In genomic region chr9:85599540-85600140, GRCh38 we compare ENCODE assay signal across 25 cellular contexts.
A peak's percentile ranks its signal among the peaks of the same experiment; 100 is the strongest.
DNase-seq lines count a peak whose midpoint lies in the region; ATAC-seq lines count a peak whose summit lies in the region.
"Had no signal": no experiment of that assay in that cellular context is flagged by ENCODE, and none has a peak within 500 bp of the region (broad histone marks: within the 10 kb centered on the region; RNA-seq: fewer than 3 reads in every experiment).

No MANE protein-coding gene starts in this region.

- H3K4me1 Mint-ChIP-seq in activated T-cell treated with anti-CD3 and anti-CD28 coated beads, Interleukin-2, amount 50 U/mL, for 72 hours (ENCODE audit: low read depth) = peaks cover 12% of the 10 kb centered on the region
- H3K4me1 Mint-ChIP-seq: memory B cell had no signal

- H3K27ac Mint-ChIP-seq in activated T-cell treated with anti-CD3 and anti-CD28 coated beads, Interleukin-2, amount 50 U/mL, for 72 hours = peak overlapping the region; percentile 22
- H3K27ac Mint-ChIP-seq: CD8-positive, alpha-beta T cell; memory B cell had no signal

- H3K36me3 Mint-ChIP-seq in activated T-cell treated with anti-CD3 and anti-CD28 coated beads, Interleukin-2, amount 50 U/mL, for 72 hours (ENCODE audit: insufficient read depth in 2 of 2) = peaks cover 0 to 3% of the 10 kb centered on the region in 2 donors

- no peaks in the 10 kb centered on the region for H3K27me3 Mint-ChIP-seq in activated T-cell treated with anti-CD3 and anti-CD28 coated beads, Interleukin-2, amount 50 U/mL, for 72 hours (ENCODE audit: low read depth)
- H3K27me3 Mint-ChIP-seq: activated CD8-positive, alpha-beta T cell treated with anti-CD3 and anti-CD28 coated beads for 36 hours; activated naive CD8-positive, alpha-beta T cell treated with anti-CD3 and anti-CD28 coated beads, Interleukin-2, amount 10 ng/mL, durations not matched to agents 7 days and 5 days; brain; memory B cell had no signal

- no peaks in the 10 kb centered on the region for H3K27me3 ChIP-seq in adipocyte (replicated peaks; ENCODE audit: control insufficient read depth, insufficient read depth, low read length)
- H3K27me3 ChIP-seq: gastrocnemius medialis, MG63 had no signal

- H3K9me3 ChIP-seq in adipocyte (ENCODE audit: control insufficient read depth, low read length) = peaks cover 6% of the 10 kb centered on the region
- H3K9me3 ChIP-seq: gastrocnemius medialis, MG63, psoas muscle, thoracic aorta had no signal

- no peaks in the 10 kb centered on the region for H3K9me3 Mint-ChIP-seq in activated T-cell treated with anti-CD3 and anti-CD28 coated beads, Interleukin-2, amount 50 U/mL, for 72 hours
- H3K9me3 Mint-ChIP-seq: activated CD8-positive, alpha-beta T cell treated with anti-CD3 and anti-CD28 coated beads for 36 hours; CD8-positive, alpha-beta T cell; memory B cell had no signal

- H3K4me1 ChIP-seq in adipocyte (ENCODE audit: control insufficient read depth, insufficient read depth, low read length) = peaks cover 5% of the 10 kb centered on the region

- H3K36me3 ChIP-seq in adipocyte (ENCODE audit: control insufficient read depth, insufficient read depth, low read length, severe bottlenecking) = no peaks in the 10 kb centered on the region
- H3K36me3 ChIP-seq: gastrocnemius medialis, MG63, thoracic aorta had no signal

- H3K4me3 ChIP-seq in adipocyte (ENCODE audit: low read length) = no peak overlapping the region
- H3K4me3 ChIP-seq: gastrocnemius medialis, MG63, psoas muscle, thoracic aorta had no signal

- no peak overlapping the region for H3K4me3 Mint-ChIP-seq in activated T-cell treated with anti-CD3 and anti-CD28 coated beads, Interleukin-2, amount 50 U/mL, for 72 hours
- H3K4me3 Mint-ChIP-seq: activated CD8-positive, alpha-beta T cell treated with anti-CD3 and anti-CD28 coated beads for 36 hours; activated naive CD8-positive, alpha-beta T cell treated with anti-CD3 and anti-CD28 coated beads, Interleukin-2, amount 10 ng/mL, durations not matched to agents 7 days and 5 days; brain; CD8-positive, alpha-beta T cell; memory B cell had no signal

- H3K9ac ChIP-seq in adipocyte (ENCODE audit: low read length) = no peak overlapping the region

- no peak for ATAC-seq in activated T-cell treated with anti-CD3 and anti-CD28 coated beads, Interleukin-2, amount 50 U/mL, for 72 hours (replicated peaks in 1 of 2)

- H3K27ac ChIP-seq in substantia nigra (ENCODE audit: low read depth, low read length, poor library complexity, severe bottlenecking) = peak overlapping the region; percentile 24
- H3K27ac ChIP-seq: 22Rv1, gastrocnemius medialis, psoas muscle, thoracic aorta had no signal

- no peak for DNase-seq in activated T-cell treated with anti-CD3 and anti-CD28 coated beads, Interleukin-2, amount 50 U/mL, for 72 hours
- DNase-seq in activated T-cell treated with anti-CD3 and anti-CD28 coated beads, Interleukin-2, amount 50 U/mL, for 1 hour = no peak
- peak; percentile 25 for DNase-seq in adipocyte (ENCODE audit: low read depth)
- peak; percentile 16 for DNase-seq in fibroblast of peridontal ligament (ENCODE audit: extremely low read depth)
- no peak for DNase-seq in substantia nigra (lab: John Stamatoyannopoulos, UW)
- no peak for DNase-seq in NOMO-1 (lab: John Stamatoyannopoulos, UW; ENCODE audit: unreplicated experiment in 2 of 2)
- no peak for DNase-seq in occipital lobe (lab: John Stamatoyannopoulos, UW)
- no peak for DNase-seq in MV-4-11 (lab: John Stamatoyannopoulos, UW)
- DNase-seq: activated CD4-positive, alpha-beta T cell treated with anti-CD3 and anti-CD28 coated beads for 1 hour; activated CD8-positive, alpha-beta T cell treated with anti-CD3 and anti-CD28 coated beads for 36 hours; activated effector memory CD4-positive, alpha-beta T cell treated with anti-CD3 and anti-CD28 coated beads, Interleukin-2, amount 50 U/mL, for 16 hours; activated naive CD8-positive, alpha-beta T cell treated with anti-CD3 and anti-CD28 coated beads, Interleukin-2, amount 10 ng/mL, durations not matched to agents 7 days and 5 days; CD8-positive, alpha-beta T cell; effector CD4-positive, alpha-beta T cell; gastrocnemius medialis; KBM-7; MG63; NCI-H1436; NCI-H748 treated with DMSO at 0.1 percent for 48 hours; psoas muscle; stimulated activated naive CD8-positive, alpha-beta T cell treated with anti-CD3 and anti-CD28 coated beads, Interleukin-15, Interleukin-2, amounts not matched to agents 100 U/mL and 50 U/mL, for 24 hours had no signal

Comparison
In these comparisons a context has a peak if more than half of its experiments do, and no peak if none do; other contexts are left out.
1. DNase-seq: peak in adipocyte (single experiment) and fibroblast of peridontal ligament (single experiment); none in activated T-cell treated with anti-CD3 and anti-CD28 coated beads, Interleukin-2, amount 50 U/mL, for 72 hours (0 of 2), activated T-cell treated with anti-CD3 and anti-CD28 coated beads, Interleukin-2, amount 50 U/mL, for 1 hour (single experiment), substantia nigra (0 of 49), NOMO-1 (0 of 2), occipital lobe (single experiment) and MV-4-11 (single experiment).